ENCODE assay signal across 22 cellular contexts in the genomic region with DNA sequence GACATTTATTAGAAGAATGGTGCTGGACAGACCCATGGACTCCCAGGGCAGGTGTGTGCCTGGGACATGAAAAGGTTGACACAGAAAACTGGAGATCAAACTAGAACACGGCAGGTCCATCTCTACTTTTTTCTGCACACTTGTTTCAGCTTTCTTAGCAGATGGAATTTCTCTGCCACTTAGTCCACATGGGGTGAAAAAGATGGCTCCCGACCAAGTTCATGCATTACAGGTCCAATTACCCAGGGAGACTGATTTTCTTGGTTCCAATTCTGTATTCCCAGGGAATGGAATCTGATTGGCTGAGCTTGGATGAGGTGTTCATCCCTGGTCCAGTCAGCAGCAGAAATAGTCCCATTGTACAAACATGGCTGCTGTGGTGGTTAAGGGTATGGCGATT.
A peak's percentile ranks its signal among the peaks of the same experiment; 100 is the strongest.
DNase-seq lines count a peak whose midpoint lies in the region.
"Had no signal": no experiment of that assay in that cellular context is flagged by ENCODE, and none has a peak within 500 bp of the region (broad histone marks: within the 10 kb centered on the region; RNA-seq: fewer than 3 reads in every experiment).

No MANE protein-coding gene starts in this region.

- H3K27me3 ChIP-seq in SJSA1 (replicated peaks): peaks cover 5% of the 10 kb centered on the region; the same call in 1 of the 2 replicates
- H3K27me3 ChIP-seq: BE2C, BLaER1 had no signal

- H3K27ac ChIP-seq in SJSA1: no peak overlapping the region
- H3K27ac ChIP-seq: 22Rv1, A549, BLaER1 had no signal

- peaks cover 10% of the 10 kb centered on the region; the same call in 1 of the 2 replicates for H3K9me3 ChIP-seq in SJSA1 (replicated peaks)
- H3K9me3 ChIP-seq: A549, BE2C, BLaER1 had no signal

- peak; percentile 4 for DNase-seq in NCI-H2171 treated with DMSO at 0.1 percent for 48 hours (lab: John Stamatoyannopoulos, UW)
- no peak for DNase-seq in NCI-H2171 (lab: John Stamatoyannopoulos, UW)
- DNase-seq in G401 (ENCODE audit: low spot score): peak; percentile 60
- peak; percentile 52 to 72 for DNase-seq in SJSA1 (ENCODE audit: low read depth in 1 of 2, low spot score in 2 of 2)
- peak; percentile 37 for DNase-seq in cerebellum (ENCODE audit: low spot score)
- no peak for DNase-seq in islet precursor cell
- DNase-seq in SKM-1 (lab: John Stamatoyannopoulos, UW; ENCODE audit: unreplicated experiment): no peak
- DNase-seq: BE2C; C1 segment of cervical spinal cord; CD4-positive, alpha-beta memory T cell; CD4-positive, CD25-positive, alpha-beta regulatory T cell; CD8-positive, alpha-beta memory T cell; COR-L47; DMS 273 treated with DMSO at 0.1 percent for 48 hours; DMS153; DMS53; DMS79; GDM1 had no signal

- H3K4me3 ChIP-seq in SJSA1: no peak overlapping the region
- H3K4me3 ChIP-seq: A549, BLaER1, GM12878 had no signal

- no peaks in the 10 kb centered on the region for H3K4me1 ChIP-seq in SJSA1 (replicated peaks)
- H3K4me1 ChIP-seq: A549, BE2C, BLaER1 had no signal

- in situ Hi-C loops in G401 (cut with HindIII; ENCODE audit: low sequenced_read_pairs): no loop called here

- no peaks in the 10 kb centered on the region for H3K36me3 ChIP-seq in SJSA1
- H3K36me3 ChIP-seq: BE2C, BLaER1 had no signal

Comparison
In these comparisons a context has a peak if more than half of its experiments do, and no peak if none do; other contexts are left out.
1. DNase-seq: peak in NCI-H2171 treated with DMSO at 0.1 percent for 48 hours (single experiment), G401 (single experiment), SJSA1 (2 of 2) and cerebellum (single experiment); none in NCI-H2171 (single experiment), islet precursor cell (single experiment) and SKM-1 (single experiment).